27 cellular contexts compared by ENCODE assay signal in genomic region chr1:175872588-175872987, GRCh38.
"Had no signal": no experiment of that assay in that cellular context is flagged by ENCODE, and none has a peak within 500 bp of the region (broad histone marks: within the 10 kb centered on the region; RNA-seq: fewer than 3 reads in every experiment).

No MANE protein-coding gene starts in this region.

- H3K9me3 ChIP-seq: ovary, psoas muscle, right lobe of liver, sigmoid colon, stomach, thoracic aorta, thyroid gland, tibial nerve, upper lobe of left lung, vagina had no signal

- H3K36me3 ChIP-seq: neural progenitor cell, ovary, right lobe of liver, sigmoid colon, stomach, thoracic aorta, thyroid gland, tibial nerve, upper lobe of left lung, vagina had no signal

- H3K4me2 ChIP-seq: neural progenitor cell had no signal

- H3K4me3 ChIP-seq: neural progenitor cell, ovary, psoas muscle, right lobe of liver, sigmoid colon, stomach, thoracic aorta, thyroid gland, tibial nerve, upper lobe of left lung, vagina had no signal

- H3K27me3 ChIP-seq: neural progenitor cell, ovary, right lobe of liver, sigmoid colon, stomach, thyroid gland, tibial nerve, upper lobe of left lung, vagina had no signal

- H3K79me2 ChIP-seq: parathyroid adenoma had no signal

- ATAC-seq: psoas muscle; right cardiac atrium; right lobe of liver; stimulated activated effector memory CD8-positive, alpha-beta T cell treated with anti-CD3 and anti-CD28 coated beads, Interleukin-12 subunit alpha, Interleukin-12 subunit beta, amount 100 ng/mL, for 72 hours had no signal

- H2AFZ ChIP-seq: neural progenitor cell, parathyroid adenoma had no signal

- H3K36me3 Mint-ChIP-seq: neural progenitor cell; stimulated activated effector memory CD8-positive, alpha-beta T cell treated with anti-CD3 and anti-CD28 coated beads, Interleukin-12 subunit alpha, Interleukin-12 subunit beta, amount 100 ng/mL, for 72 hours; stimulated activated naive B cell treated with anti-CD40 and anti-IgM and Interleukin-4, amounts not matched to agents 10 μg/mL and 1 μg/mL and 100 μg/mL, for 72 hours had no signal

- H3K27ac ChIP-seq: neural progenitor cell, ovary, parathyroid adenoma, psoas muscle, right lobe of liver, sigmoid colon, stomach, thyroid gland, tibial nerve, upper lobe of left lung, vagina had no signal

- H3K9ac ChIP-seq: neural progenitor cell, parathyroid adenoma had no signal

- H3K4me3 Mint-ChIP-seq: nephron; neural progenitor cell; stimulated activated effector memory CD8-positive, alpha-beta T cell treated with anti-CD3 and anti-CD28 coated beads, Interleukin-12 subunit alpha, Interleukin-12 subunit beta, amount 100 ng/mL, for 72 hours; stimulated activated naive B cell treated with anti-CD40 and anti-IgM and Interleukin-4, amounts not matched to agents 10 μg/mL and 1 μg/mL and 100 μg/mL, for 72 hours; stimulated activated naive CD8-positive, alpha-beta T cell treated with anti-CD3 and anti-CD28 coated beads, Interleukin-15, Interleukin-2, amounts not matched to agents 100 ng/mL and 50 ng/mL, for 24 hours had no signal

- H3K27me3 Mint-ChIP-seq: progenitor cell of endocrine pancreas; stimulated activated naive B cell treated with anti-CD40 and anti-IgM and Interleukin-4, amounts not matched to agents 10 μg/mL and 1 μg/mL and 100 μg/mL, for 72 hours had no signal

- H3K4me1 Mint-ChIP-seq: stimulated activated effector memory CD8-positive, alpha-beta T cell treated with anti-CD3 and anti-CD28 coated beads, Interleukin-12 subunit alpha, Interleukin-12 subunit beta, amount 100 ng/mL, for 72 hours; stimulated activated naive B cell treated with anti-CD40 and anti-IgM and Interleukin-4, amounts not matched to agents 10 μg/mL and 1 μg/mL and 100 μg/mL, for 72 hours had no signal

- H3K4me1 ChIP-seq: neural progenitor cell, parathyroid adenoma, psoas muscle, right lobe of liver, sigmoid colon, stomach, thyroid gland, tibial nerve, upper lobe of left lung, vagina had no signal

- H3K9me3 Mint-ChIP-seq: nephron; neural progenitor cell; stimulated activated effector memory CD8-positive, alpha-beta T cell treated with anti-CD3 and anti-CD28 coated beads, Interleukin-12 subunit alpha, Interleukin-12 subunit beta, amount 100 ng/mL, for 72 hours; stimulated activated naive B cell treated with anti-CD40 and anti-IgM and Interleukin-4, amounts not matched to agents 10 μg/mL and 1 μg/mL and 100 μg/mL, for 72 hours; stimulated activated naive CD8-positive, alpha-beta T cell treated with anti-CD3 and anti-CD28 coated beads, Interleukin-15, Interleukin-2, amounts not matched to agents 100 ng/mL and 50 ng/mL, for 24 hours had no signal

- FAIRE-seq: small intestine, urothelium cell line had no signal

- H3K27ac Mint-ChIP-seq: neural progenitor cell; progenitor cell of endocrine pancreas; stimulated activated effector memory CD8-positive, alpha-beta T cell treated with anti-CD3 and anti-CD28 coated beads, Interleukin-12 subunit alpha, Interleukin-12 subunit beta, amount 100 ng/mL, for 72 hours; stimulated activated naive B cell treated with anti-CD40 and anti-IgM and Interleukin-4, amounts not matched to agents 10 μg/mL and 1 μg/mL and 100 μg/mL, for 72 hours; stimulated activated naive CD8-positive, alpha-beta T cell treated with anti-CD3 and anti-CD28 coated beads, Interleukin-15, Interleukin-2, amounts not matched to agents 100 ng/mL and 50 ng/mL, for 24 hours had no signal

- DNase-seq: occipital lobe; ovary; psoas muscle; right cardiac atrium; right lobe of liver; sigmoid colon; small intestine; stimulated activated CD4-positive, alpha-beta T cell treated with anti-CD3 and anti-CD28 coated beads, Interleukin-15, amount 100 ng/mL, for 24 hours; stimulated activated CD4-positive, alpha-beta T cell treated with anti-CD3 and anti-CD28 coated beads, Interleukin-2, amount 100 ng/mL, for 24 hours; stimulated activated CD4-positive, alpha-beta T cell treated with anti-CD3 and anti-CD28 coated beads, Interleukin-2, amount 100 ng/mL, for 48 hours; stimulated activated CD4-positive, alpha-beta T cell treated with anti-CD3 and anti-CD28 coated beads, Interleukin-4, amount 100 ng/mL, for 24 hours; stimulated activated naive CD4-positive, alpha-beta T cell treated with Interleukin-2 at 50 U/mL for 16 hours; stomach; thyroid gland; trophoblast cell; upper lobe of left lung had no signal
